ENCODE assay signal across 11 cellular contexts in genomic region chr3:166697495-166697894, GRCh38.
"Had no signal": no experiment of that assay in that cellular context is flagged by ENCODE, and none has a peak within 500 bp of the region (broad histone marks: within the 10 kb centered on the region; RNA-seq: fewer than 3 reads in every experiment).

No MANE protein-coding gene starts in this region.

- H3K9ac ChIP-seq: GM23248 had no signal

- H3K4me3 ChIP-seq: GM23248, GM23338, HAP-1 had no signal

- H2AFZ ChIP-seq: GM23248, GM23338 had no signal

- DNase-seq: GM23248, GOT3, H7, H9, HCEC 1CT, HFFc6 had no signal

- H3K9me3 ChIP-seq: HAP-1 had no signal

- H3K4me2 ChIP-seq: GM23338 had no signal

- FAIRE-seq: H1, H54 had no signal

- ATAC-seq: GM23338, HCT116 had no signal

- H3K27ac ChIP-seq: GM23248 had no signal

- H3K4me1 ChIP-seq: HAP-1 had no signal

- H3K36me3 ChIP-seq: HAP-1 had no signal
